14 cellular contexts compared by ENCODE assay signal in the genomic region with DNA sequence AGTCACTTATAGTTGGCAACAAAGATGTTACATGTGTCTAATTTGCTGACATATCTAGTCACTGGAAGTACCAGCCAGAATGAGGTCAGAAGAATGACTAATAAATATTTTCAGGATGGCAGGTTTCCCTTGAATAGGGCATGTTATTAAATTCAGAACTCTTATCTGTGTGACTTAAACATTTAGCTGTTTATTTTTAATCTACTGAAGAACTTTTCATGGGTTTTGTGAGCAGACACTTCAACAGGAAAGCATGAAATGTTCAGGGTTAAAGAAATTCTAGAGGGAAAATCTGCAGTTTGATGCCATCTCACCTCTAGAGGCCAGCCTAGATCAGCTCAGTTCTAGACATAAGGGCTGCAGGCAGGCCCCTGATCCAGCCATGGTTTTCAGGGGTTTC. TPM values are rescaled to one million over a fixed set of nuclear protein-coding genes. Genes with fewer than 3 reads are reported as not detected.
DNase-seq lines count a peak whose midpoint lies in the region; ATAC-seq and TF ChIP-seq lines count a peak whose summit lies in the region.
"Had no signal": no experiment of that assay in that cellular context is flagged by ENCODE, and none has a peak within 500 bp of the region (broad histone marks: within the 10 kb centered on the region; RNA-seq: fewer than 3 reads in every experiment).

No MANE protein-coding gene starts in this region.

- BruUV-seq in A673 (replicated peaks; lab: Mats Ljungman, UMichigan) = no TSS peak

- H3K9ac ChIP-seq in skeletal muscle satellite cell (ENCODE audit: low read depth, low read length) = no peak overlapping the region

- intact Hi-C loops in esophagus squamous epithelium (cut with DNase I) (no loop called here), A673 (cut with micrococcal nuclease; ENCODE audit: unreplicated experiment) (no loop called here)

- H3K4me1 Mint-ChIP-seq in activated T-cell treated with anti-CD3 and anti-CD28 coated beads, Interleukin-2, amount 50 U/mL, for 72 hours (ENCODE audit: low read depth) = peaks cover 13% of the 10 kb centered on the region
- no peaks in the 10 kb centered on the region for H3K4me1 Mint-ChIP-seq in activated T-cell treated with anti-CD3 and anti-CD28 coated beads, Interleukin-2, amount 50 U/mL, for 4 hours (ENCODE audit: low read depth)
- peaks cover 4% of the 10 kb centered on the region for H3K4me1 Mint-ChIP-seq in activated CD4-positive, alpha-beta T cell treated with anti-CD3 and anti-CD28 coated beads, Interleukin-2, amount 10 ng/mL, durations not matched to agents 7 days and 5 days
- H3K4me1 Mint-ChIP-seq: natural killer cell had no signal

- no peaks in the 10 kb centered on the region for H3K9me3 Mint-ChIP-seq in activated T-cell treated with anti-CD3 and anti-CD28 coated beads, Interleukin-2, amount 50 U/mL, for 72 hours
- no peaks in the 10 kb centered on the region for H3K9me3 Mint-ChIP-seq in activated T-cell treated with anti-CD3 and anti-CD28 coated beads, Interleukin-2, amount 50 U/mL, for 4 hours
- H3K9me3 Mint-ChIP-seq in activated CD4-positive, alpha-beta T cell treated with anti-CD3 and anti-CD28 coated beads, Interleukin-2, amount 10 ng/mL, durations not matched to agents 7 days and 5 days = no peaks in the 10 kb centered on the region
- H3K9me3 Mint-ChIP-seq: activated CD4-positive, alpha-beta T cell treated with anti-CD3 and anti-CD28 coated beads, Interleukin-2, amount 10 ng/mL, durations not matched to agents 24 days and 14 days; natural killer cell had no signal

- H3K4me3 ChIP-seq in esophagus squamous epithelium (no peak overlapping the region), skeletal muscle satellite cell (ENCODE audit: low read length) (no peak overlapping the region), A673 (ENCODE audit: low read depth, low read length, poor library complexity, severe bottlenecking) (no peak overlapping the region)

- H3K27me3 ChIP-seq in esophagus squamous epithelium (no peaks in the 10 kb centered on the region), skeletal muscle satellite cell (ENCODE audit: control insufficient read depth, insufficient read depth, low read length) (no peaks in the 10 kb centered on the region), A673 (replicated peaks; ENCODE audit: insufficient read depth, low read depth, low read length, poor library complexity) (no peaks in the 10 kb centered on the region)

- no peak for ATAC-seq in activated T-cell treated with anti-CD3 and anti-CD28 coated beads, Interleukin-2, amount 50 U/mL, for 72 hours (replicated peaks in 1 of 2)
- ATAC-seq in activated T-cell treated with anti-CD3 and anti-CD28 coated beads, Interleukin-2, amount 50 U/mL, for 4 hours = no peak
- ATAC-seq: natural killer cell had no signal

- H3K27ac ChIP-seq in esophagus squamous epithelium = peak overlapping the region in 3 of 4 donors; percentile 40 to 64 (median 55)
- H3K27ac ChIP-seq in A673 (ENCODE audit: low read depth, low read length, poor library complexity, severe bottlenecking) = no peak overlapping the region

- POLR2A ChIA-PET in activated CD4-positive, alpha-beta T cell treated with anti-CD3 and anti-CD28 coated beads, Interleukin-2, amount 10 ng/mL, durations not matched to agents 7 days and 5 days (lab: Charles Lee) = no interaction called here
- POLR2A ChIA-PET in A673 (lab: Charles Lee; ENCODE audit: low non-redundant PET) = no interaction called here

- CTCF ChIA-PET in activated CD4-positive, alpha-beta T cell treated with anti-CD3 and anti-CD28 coated beads, Interleukin-2, amount 10 ng/mL, durations not matched to agents 7 days and 5 days (lab: Charles Lee) = interaction anchor here (3.9 kb wide), 1 partner anchor 15 kb away, joined by 20 read pairs; the partner anchor contains the start of gene MAPK8IP3
- CTCF ChIA-PET in A673 (lab: Charles Lee) = interaction anchor here (2.3 kb wide), 1 partner anchor 15 kb away, joined by 10 read pairs; the partner anchor contains the start of gene MAPK8IP3

- H3K36me3 Mint-ChIP-seq in activated T-cell treated with anti-CD3 and anti-CD28 coated beads, Interleukin-2, amount 50 U/mL, for 72 hours (ENCODE audit: insufficient read depth in 2 of 2) = peaks cover 3 to 26% of the 10 kb centered on the region in 2 donors
- peaks cover 33% of the 10 kb centered on the region for H3K36me3 Mint-ChIP-seq in activated T-cell treated with anti-CD3 and anti-CD28 coated beads, Interleukin-2, amount 50 U/mL, for 4 hours (ENCODE audit: insufficient read depth)
- peaks cover 30% of the 10 kb centered on the region for H3K36me3 Mint-ChIP-seq in activated CD4-positive, alpha-beta T cell treated with anti-CD3 and anti-CD28 coated beads, Interleukin-2, amount 10 ng/mL, durations not matched to agents 7 days and 5 days (ENCODE audit: low read depth)

- TF ChIP-seq CTCF in esophagus squamous epithelium (IDR thresholded peaks at IDR 0.05) (no peak), A673 (conservative IDR thresholded peaks at IDR 0.05; ENCODE audit: low read depth, low read length) (no peak)

- no peak for TF ChIP-seq POLR2A in esophagus squamous epithelium (IDR thresholded peaks at IDR 0.05)

- peak overlapping the region; percentile 87 for H3K27ac Mint-ChIP-seq in activated T-cell treated with anti-CD3 and anti-CD28 coated beads, Interleukin-2, amount 50 U/mL, for 72 hours
- no peak overlapping the region for H3K27ac Mint-ChIP-seq in activated CD4-positive, alpha-beta T cell treated with anti-CD3 and anti-CD28 coated beads, Interleukin-2, amount 10 ng/mL, durations not matched to agents 7 days and 5 days
- H3K27ac Mint-ChIP-seq: activated CD4-positive, alpha-beta T cell treated with anti-CD3 and anti-CD28 coated beads, Interleukin-2, amount 10 ng/mL, durations not matched to agents 24 days and 14 days; natural killer cell had no signal

- peaks cover 0 to 93% (median 37%) of the 10 kb centered on the region in 3 donors for H3K36me3 ChIP-seq in esophagus squamous epithelium
- H3K36me3 ChIP-seq in skeletal muscle satellite cell (ENCODE audit: insufficient read depth, low read length) = peaks cover 64% of the 10 kb centered on the region
- H3K36me3 ChIP-seq in A673 (ENCODE audit: insufficient read depth, low read length, poor library complexity, severe bottlenecking) = peaks cover 90% of the 10 kb centered on the region

- H3K4me3 Mint-ChIP-seq in activated T-cell treated with anti-CD3 and anti-CD28 coated beads, Interleukin-2, amount 50 U/mL, for 72 hours = no peak overlapping the region
- no peak overlapping the region for H3K4me3 Mint-ChIP-seq in activated T-cell treated with anti-CD3 and anti-CD28 coated beads, Interleukin-2, amount 50 U/mL, for 4 hours
- H3K4me3 Mint-ChIP-seq in activated CD4-positive, alpha-beta T cell treated with anti-CD3 and anti-CD28 coated beads, Interleukin-2, amount 10 ng/mL, durations not matched to agents 7 days and 5 days = no peak overlapping the region
- H3K4me3 Mint-ChIP-seq: activated CD4-positive, alpha-beta T cell treated with anti-CD3 and anti-CD28 coated beads, Interleukin-2, amount 10 ng/mL, durations not matched to agents 24 days and 14 days; natural killer cell had no signal

- H3K4me2 ChIP-seq in skeletal muscle satellite cell (ENCODE audit: low read length) = peak overlapping the region; percentile 20

- H3K4me1 ChIP-seq in esophagus squamous epithelium = peaks cover 0 to 64% (median 17%) of the 10 kb centered on the region in 3 donors
- peaks cover 28% of the 10 kb centered on the region for H3K4me1 ChIP-seq in skeletal muscle satellite cell (ENCODE audit: control insufficient read depth, insufficient read depth, low read length)
- no peaks in the 10 kb centered on the region for H3K4me1 ChIP-seq in A673 (ENCODE audit: insufficient read depth, low read length, poor library complexity, severe bottlenecking)

- no peaks in the 10 kb centered on the region for H3K27me3 Mint-ChIP-seq in activated T-cell treated with anti-CD3 and anti-CD28 coated beads, Interleukin-2, amount 50 U/mL, for 72 hours (ENCODE audit: low read depth)
- no peaks in the 10 kb centered on the region for H3K27me3 Mint-ChIP-seq in activated T-cell treated with anti-CD3 and anti-CD28 coated beads, Interleukin-2, amount 50 U/mL, for 4 hours (ENCODE audit: low read depth)
- no peaks in the 10 kb centered on the region for H3K27me3 Mint-ChIP-seq in activated CD4-positive, alpha-beta T cell treated with anti-CD3 and anti-CD28 coated beads, Interleukin-2, amount 10 ng/mL, durations not matched to agents 7 days and 5 days
- H3K27me3 Mint-ChIP-seq: activated CD4-positive, alpha-beta T cell treated with anti-CD3 and anti-CD28 coated beads, Interleukin-2, amount 10 ng/mL, durations not matched to agents 24 days and 14 days had no signal

- H3K9me3 ChIP-seq in esophagus squamous epithelium = no peaks in the 10 kb centered on the region
- H3K9me3 ChIP-seq in skeletal muscle satellite cell (replicated peaks; ENCODE audit: low read length) = no peaks in the 10 kb centered on the region
- no peaks in the 10 kb centered on the region for H3K9me3 ChIP-seq in A673 (ENCODE audit: low read depth, low read length, poor library complexity, severe bottlenecking)

- in situ Hi-C loops in SK-MEL-5 (cut with HindIII; ENCODE audit: low pct_unique_long_range_greater_than_20kb, low sequenced_read_pairs) = no loop called here

- DNase-seq in activated T-cell treated with anti-CD3 and anti-CD28 coated beads, Interleukin-2, amount 50 U/mL, for 72 hours = no peak
- no peak for DNase-seq in activated T-cell treated with anti-CD3 and anti-CD28 coated beads, Interleukin-2, amount 50 U/mL, for 4 hours
- DNase-seq in SK-MEL-5 (ENCODE audit: low read depth, low spot score) (peak; percentile 5), esophagus squamous epithelium (lab: John Stamatoyannopoulos, UW) (no peak), GF-D8 (lab: John Stamatoyannopoulos, UW) (no peak), A673 (ENCODE audit: low spot score) (no peak)
- DNase-seq in activated CD4-positive, alpha-beta T cell treated with anti-CD3 and anti-CD28 coated beads, Interleukin-2, amount 10 ng/mL, durations not matched to agents 7 days and 5 days = no peak
- DNase-seq: activated CD4-positive, alpha-beta T cell treated with anti-CD3 and anti-CD28 coated beads, Interleukin-2, amount 10 ng/mL, durations not matched to agents 24 days and 14 days; activated naive CD4-positive, alpha-beta T cell; natural killer cell; NCI-H1092; NCI-H774; T-helper 1 cell had no signal

RNA-seq across cellular contexts. Expression of gene JPT2, which starts 13.2 kb away (rescaled TPM):
- total RNA-seq in activated T-cell treated with anti-CD3 and anti-CD28 coated beads, Interleukin-2, amount 50 U/mL, for 72 hours = 10 to 100 TPM; 54.1 to 62.7 TPM
- total RNA-seq in activated T-cell treated with anti-CD3 and anti-CD28 coated beads, Interleukin-2, amount 50 U/mL, for 4 hours = 10 to 100 TPM; 89.2 to 96.4 (median 92.4) TPM
- 45.5 and 48.5 TPM in 2 replicates for total RNA-seq in SK-MEL-5 (2014; rRNA removed; shearing (Covaris generic))
- polyA plus RNA-seq in SK-MEL-5 (2015; cell fraction: cytosol; rRNA removed) = 75.8 and 87.3 TPM in 2 replicates
- 24.0 and 47.1 TPM in 2 replicates for polyA plus RNA-seq in SK-MEL-5 (2015; cell fraction: nucleus; rRNA removed)
- total RNA-seq in esophagus squamous epithelium = 10 to 100 TPM; 45.6 to 68.0 (median 48.6) TPM
- total RNA-seq in skeletal muscle satellite cell (2012; rRNA removed) = 34.7 and 45.2 TPM in 2 replicates
- total RNA-seq in activated CD4-positive, alpha-beta T cell treated with anti-CD3 and anti-CD28 coated beads, Interleukin-2, amount 10 ng/mL, durations not matched to agents 7 days and 5 days = 10 to 100 TPM; 56.5 to 65.2 TPM
- total RNA-seq in A673 (2021) = 197 and 200 TPM in 2 replicates

RNA-seq across cellular contexts. Expression of gene MAPK8IP3, which starts 14.7 kb away (rescaled TPM):
- 100 to 1,000 TPM in 1 of 2 donors, 10 to 100 TPM in 1; 92.7 to 118 TPM for total RNA-seq in activated T-cell treated with anti-CD3 and anti-CD28 coated beads, Interleukin-2, amount 50 U/mL, for 72 hours
- 10 to 100 TPM; 76.3 to 89.4 (median 78.1) TPM for total RNA-seq in activated T-cell treated with anti-CD3 and anti-CD28 coated beads, Interleukin-2, amount 50 U/mL, for 4 hours
- 19.3 and 20.3 TPM in 2 replicates for total RNA-seq in SK-MEL-5 (2014; rRNA removed; shearing (Covaris generic))
- 10.8 and 13.9 TPM in 2 replicates for polyA plus RNA-seq in SK-MEL-5 (2015; cell fraction: cytosol; rRNA removed)
- 595 and 691 TPM in 2 replicates for polyA plus RNA-seq in SK-MEL-5 (2015; cell fraction: nucleus; rRNA removed)
- total RNA-seq in esophagus squamous epithelium = 10 to 100 TPM in 3 of 4 donors, 1 to 10 TPM in 1; 8.6 to 37.6 (median 24.7) TPM
- 37.3 and 37.4 TPM in 2 replicates for total RNA-seq in skeletal muscle satellite cell (2012; rRNA removed)
- total RNA-seq in activated CD4-positive, alpha-beta T cell treated with anti-CD3 and anti-CD28 coated beads, Interleukin-2, amount 10 ng/mL, durations not matched to agents 7 days and 5 days = 100 to 1,000 TPM; 101 to 108 TPM
- total RNA-seq in A673 (2021) = 66.9 and 69.2 TPM in 2 replicates
